ENCODE assay signal across 8 cellular contexts in genomic region chr5:10595678-10596309, GRCh38. TPM values are rescaled to one million over a fixed set of nuclear protein-coding genes. Genes with fewer than 3 reads are reported as not detected.
DNase-seq lines count a peak whose midpoint lies in the region; ATAC-seq and TF ChIP-seq lines count a peak whose summit lies in the region.

No MANE protein-coding gene starts in this region.

- H3K36me3 Mint-ChIP-seq in activated CD4-positive, alpha-beta T cell treated with anti-CD3 and anti-CD28 coated beads, Interleukin-2, amount 10 ng/mL, durations not matched to agents 24 days and 14 days (ENCODE audit: low read depth) = peaks cover 22% of the 10 kb centered on the region
- H3K36me3 Mint-ChIP-seq in endodermal cell (ENCODE audit: low read depth) = peaks cover 2% of the 10 kb centered on the region

- H3K36me3 ChIP-seq in esophagus squamous epithelium = no peaks in the 10 kb centered on the region
- peaks cover 3% of the 10 kb centered on the region for H3K36me3 ChIP-seq in endodermal cell (ENCODE audit: control insufficient read depth, insufficient read depth, low read length)

- H3K4me3 ChIP-seq in esophagus squamous epithelium = peak overlapping the region in 2 of 4 donors; percentile 1 to 31
- no peak overlapping the region for H3K4me3 ChIP-seq in endodermal cell (ENCODE audit: low read length)

- peak; percentile 60 for DNase-seq in GM04503 (ENCODE audit: low read depth)
- DNase-seq in activated CD4-positive, alpha-beta T cell treated with anti-CD3 and anti-CD28 coated beads, Interleukin-2, amount 10 ng/mL, durations not matched to agents 24 days and 14 days = peak; percentile 83
- DNase-seq in esophagus squamous epithelium (lab: John Stamatoyannopoulos, UW) = no peak
- DNase-seq in sciatic nerve (ENCODE audit: low spot score) = no peak
- no peak for DNase-seq in endodermal cell
- DNase-seq in NCI-H2107 treated with DMSO at 0.1 percent for 48 hours (lab: John Stamatoyannopoulos, UW; ENCODE audit: unreplicated experiment) = no peak
- DNase-seq in SHP77 (lab: John Stamatoyannopoulos, UW) = no peak

- H3K4me3 Mint-ChIP-seq in activated CD4-positive, alpha-beta T cell treated with anti-CD3 and anti-CD28 coated beads, Interleukin-2, amount 10 ng/mL, durations not matched to agents 24 days and 14 days = peak overlapping the region; percentile 44
- no peak overlapping the region for H3K4me3 Mint-ChIP-seq in endodermal cell

- H3K9me3 ChIP-seq in esophagus squamous epithelium = no peaks in the 10 kb centered on the region
- H3K9me3 ChIP-seq in endodermal cell (ENCODE audit: control insufficient read depth, low read length) = no peaks in the 10 kb centered on the region

- intact Hi-C loops in activated CD4-positive, alpha-beta T cell treated with anti-CD3 and anti-CD28 coated beads, Interleukin-2, amount 10 ng/mL, durations not matched to agents 24 days and 14 days (cut with micrococcal nuclease) = loop anchor here (1.0 to 10.0 kb wide), 5 partner anchors 16 to 241 kb away; partner anchors contain the start of genes ANKRD33B and MARCHF6
- intact Hi-C loops in esophagus squamous epithelium (cut with DNase I) (no loop called here), sciatic nerve (cut with DNase I) (no loop called here)

- 12 to 13% methylated on average over 7 to 8 of the region's 8 CpGs for WGBS in esophagus squamous epithelium, 2 donors
- WGBS in endodermal cell (ENCODE audit: insufficient coverage in 1 of 2, insufficient read length in 1 of 2), 2 experiments = 79 to 88% methylated on average over 5 to 8 of the region's 8 CpGs

- H3K9ac ChIP-seq in endodermal cell (ENCODE audit: extremely low read depth, low read length, poor library complexity, severe bottlenecking) = no peak overlapping the region

- TF ChIP-seq POLR2A in esophagus squamous epithelium (IDR thresholded peaks at IDR 0.05) = no peak

- peaks cover 0 to 3% (median 0%) of the 10 kb centered on the region in 4 donors for H3K27me3 ChIP-seq in esophagus squamous epithelium
- no peaks in the 10 kb centered on the region for H3K27me3 ChIP-seq in endodermal cell (ENCODE audit: control insufficient read depth, insufficient read depth, low read length, poor library complexity, severe bottlenecking)

- ATAC-seq in HG03196 (IDR thresholded peaks at IDR 0.05; ENCODE audit: unreplicated experiment) (peak; percentile 46), sciatic nerve (peak; percentile 96)

- peak overlapping the region; percentile 80 for H3K27ac Mint-ChIP-seq in activated CD4-positive, alpha-beta T cell treated with anti-CD3 and anti-CD28 coated beads, Interleukin-2, amount 10 ng/mL, durations not matched to agents 24 days and 14 days
- H3K27ac Mint-ChIP-seq in endodermal cell = no peak overlapping the region

- TF ChIP-seq CTCF in esophagus squamous epithelium (IDR thresholded peaks at IDR 0.05) (no peak), endodermal cell (conservative IDR thresholded peaks at IDR 0.05) (no peak)

- H3K27me3 Mint-ChIP-seq in activated CD4-positive, alpha-beta T cell treated with anti-CD3 and anti-CD28 coated beads, Interleukin-2, amount 10 ng/mL, durations not matched to agents 24 days and 14 days = no peaks in the 10 kb centered on the region
- H3K27me3 Mint-ChIP-seq in endodermal cell (ENCODE audit: insufficient read depth) = no peaks in the 10 kb centered on the region

- peaks cover 6 to 33% (median 30%) of the 10 kb centered on the region in 3 donors for H3K4me1 ChIP-seq in esophagus squamous epithelium
- H3K4me1 ChIP-seq in endodermal cell (ENCODE audit: control insufficient read depth, insufficient read depth, low read length) = no peaks in the 10 kb centered on the region

- no peaks in the 10 kb centered on the region for H3K9me3 Mint-ChIP-seq in activated CD4-positive, alpha-beta T cell treated with anti-CD3 and anti-CD28 coated beads, Interleukin-2, amount 10 ng/mL, durations not matched to agents 24 days and 14 days
- H3K9me3 Mint-ChIP-seq in endodermal cell = no peaks in the 10 kb centered on the region

- H3K27ac ChIP-seq in esophagus squamous epithelium (peak overlapping the region; percentile 60 to 88 (median 84)), endodermal cell (ENCODE audit: low read depth, low read length) (no peak overlapping the region)

- peaks cover 61% of the 10 kb centered on the region for H3K4me1 Mint-ChIP-seq in activated CD4-positive, alpha-beta T cell treated with anti-CD3 and anti-CD28 coated beads, Interleukin-2, amount 10 ng/mL, durations not matched to agents 24 days and 14 days
- peaks cover 13% of the 10 kb centered on the region for H3K4me1 Mint-ChIP-seq in endodermal cell

RNA-seq across cellular contexts. Expression of gene ANKRD33B, which starts 31.9 kb away (rescaled TPM):
- 21.0 and 21.7 TPM in 2 replicates for total RNA-seq in activated CD4-positive, alpha-beta T cell treated with anti-CD3 and anti-CD28 coated beads, Interleukin-2, amount 10 ng/mL, durations not matched to agents 24 days and 14 days
- 1 to 10 TPM in 2 of 4 donors, under 1 TPM in 2; 0.57 to 6.5 (median 1.7) TPM for total RNA-seq in esophagus squamous epithelium
- total RNA-seq in sciatic nerve = 22.6 TPM
- total RNA-seq in endodermal cell = 10 to 100 TPM; 21.9 to 37.2 TPM
- polyA plus RNA-seq in endodermal cell (2013, experiment 1 of 2) = 2.1 TPM
- 1.8 TPM for polyA plus RNA-seq in endodermal cell (2013, experiment 2 of 2)

Comparison
In these comparisons a context has a peak if more than half of its experiments do, and no peak if none do; other contexts are left out.
1. DNase-seq: peak in GM04503 (single experiment) and activated CD4-positive, alpha-beta T cell treated with anti-CD3 and anti-CD28 coated beads, Interleukin-2, amount 10 ng/mL, durations not matched to agents 24 days and 14 days (single experiment); none in esophagus squamous epithelium (single experiment), sciatic nerve (single experiment), endodermal cell (single experiment), NCI-H2107 treated with DMSO at 0.1 percent for 48 hours (single experiment) and SHP77 (0 of 2).